In genomic region chr11:95794086-95794485, GRCh38 we compare ENCODE assay signal across 22 cellular contexts. TPM values are rescaled to one million over a fixed set of nuclear protein-coding genes. Genes with fewer than 3 reads are reported as not detected.
DNase-seq lines count a peak whose midpoint lies in the region; ATAC-seq and TF ChIP-seq lines count a peak whose summit lies in the region.
"Had no signal": no experiment of that assay in that cellular context is flagged by ENCODE, and none has a peak within 500 bp of the region (broad histone marks: within the 10 kb centered on the region; RNA-seq: fewer than 3 reads in every experiment).

No MANE protein-coding gene starts in this region.

- CTCF ChIA-PET in CD4-positive, alpha-beta memory T cell (lab: Charles Lee; ENCODE audit: partially characterized antibody) = no interaction called here

- peaks cover 4 to 25% of the 10 kb centered on the region in 2 donors for H3K36me3 Mint-ChIP-seq in CD4-positive, alpha-beta memory T cell

- H3K36me3 ChIP-seq in CD4-positive, alpha-beta memory T cell (ENCODE audit: insufficient read depth, low read length) = no peaks in the 10 kb centered on the region
- H3K36me3 ChIP-seq: left lung, suprapubic skin, uterus had no signal

- H3K9me3 Mint-ChIP-seq in CD4-positive, alpha-beta memory T cell = peaks cover 0 to 4% (median 0%) of the 10 kb centered on the region in 8 donors
- H3K9me3 Mint-ChIP-seq: naive thymus-derived CD8-positive, alpha-beta T cell had no signal

- H3K4me3 Mint-ChIP-seq in CD4-positive, alpha-beta memory T cell = no peak overlapping the region

- TF ChIP-seq POLR2A in NB4 (IDR thresholded peaks at IDR 0.05; ENCODE audit: extremely low read depth, insufficient read length) = no peak

- no peak overlapping the region for H3K27ac ChIP-seq in CD4-positive, alpha-beta memory T cell (ENCODE audit: low read depth, low read length)
- H3K27ac ChIP-seq: BLaER1, HL-60, left lung, sigmoid colon, suprapubic skin, uterus had no signal

- peak overlapping the region in 2 of 7 donors; percentile 6 to 56 for H3K27ac Mint-ChIP-seq in CD4-positive, alpha-beta memory T cell

- DNase-seq in Daoy (ENCODE audit: low read depth) (peak; percentile 9), NB4 (ENCODE audit: low read depth) (no peak), amniotic epithelial cell (ENCODE audit: low read depth) (peak; percentile 7), myocyte (ENCODE audit: low read depth) (peak; percentile 6), COLO668 (lab: John Stamatoyannopoulos, UW; ENCODE audit: unreplicated experiment) (no peak), SIG-M5 treated with dmso at 0.1 percent for 504 hours (lab: John Stamatoyannopoulos, UW; ENCODE audit: unreplicated experiment) (no peak)
- DNase-seq in CD4-positive, alpha-beta memory T cell = no peak
- DNase-seq: ACHN; dermis blood vessel endothelial cell; EL; left lung; naive thymus-derived CD8-positive, alpha-beta T cell; NCI-H1417 treated with DMSO at 0.1 percent for 48 hours; NCI-H526; posterior cingulate gyrus; SHP77; sigmoid colon; uterus had no signal

- H3K4me3 ChIP-seq in NB4 (ENCODE audit: low read depth, low read length) = peak overlapping the region; percentile 87
- no peak overlapping the region for H3K4me3 ChIP-seq in CD4-positive, alpha-beta memory T cell (ENCODE audit: low read length in 2 of 2)
- H3K4me3 ChIP-seq: BLaER1, left lung, sigmoid colon, suprapubic skin, uterus had no signal

- peaks cover 33% of the 10 kb centered on the region for H3K4me1 ChIP-seq in CD4-positive, alpha-beta memory T cell (ENCODE audit: insufficient read depth, low read length)
- H3K4me1 ChIP-seq: uterus had no signal

- H3K27me3 Mint-ChIP-seq in CD4-positive, alpha-beta memory T cell = no peaks in the 10 kb centered on the region

- H3K27me3 ChIP-seq in CD4-positive, alpha-beta memory T cell (ENCODE audit: insufficient read depth, low read length) = no peaks in the 10 kb centered on the region
- H3K27me3 ChIP-seq: BLaER1, left lung, sigmoid colon, suprapubic skin, uterus had no signal

- TF ChIP-seq CTCF in NB4 (IDR thresholded peaks at IDR 0.05; ENCODE audit: low read depth, low read length) = no peak

- POLR2A ChIA-PET in CD4-positive, alpha-beta memory T cell (lab: Charles Lee; ENCODE audit: partially characterized antibody) = interaction anchor here (1.4 kb wide), 1 partner anchor 704 kb away, joined by 4 read pairs; the partner anchor contains the start of gene ENDOD1

- ATAC-seq in GM21717 (IDR thresholded peaks at IDR 0.05; ENCODE audit: unreplicated experiment) = no peak
- ATAC-seq: left lung; naive thymus-derived CD8-positive, alpha-beta T cell had no signal

- intact Hi-C loops in CD4-positive, alpha-beta memory T cell (cut with micrococcal nuclease) = no loop called here

- H3K4me1 Mint-ChIP-seq in CD4-positive, alpha-beta memory T cell = peaks cover 35 to 59% (median 41%) of the 10 kb centered on the region in 4 donors

- H3K9me3 ChIP-seq in CD4-positive, alpha-beta memory T cell (ENCODE audit: control insufficient read depth in 1 of 2, low read length in 2 of 2) = no peaks in the 10 kb centered on the region
- H3K9me3 ChIP-seq: BLaER1, left lung, sigmoid colon, suprapubic skin, uterus had no signal

RNA-seq across cellular contexts. Expression of gene CEP57, which starts 3.8 kb away (rescaled TPM):
- 41.5 and 51.6 TPM in 2 replicates for total RNA-seq in Daoy (2014; rRNA removed; shearing (Covaris generic))
- total RNA-seq in myocyte = 37.8 TPM in 2 replicates
- 11.9 TPM for polyA plus RNA-seq in myocyte (2012)
- total RNA-seq in CD4-positive, alpha-beta memory T cell = 10 to 100 TPM; 76.0 to 78.9 TPM
- polyA plus RNA-seq in CD4-positive, alpha-beta memory T cell = 10 to 100 TPM; 39.0 to 63.9 TPM

RNA-seq across cellular contexts. Expression of gene FAM76B, which starts 4.5 kb away (rescaled TPM):
- total RNA-seq in Daoy (2014; rRNA removed; shearing (Covaris generic)) = 14.3 and 22.1 TPM in 2 replicates
- 19.7 and 29.1 TPM in 2 replicates for total RNA-seq in myocyte
- polyA plus RNA-seq in myocyte (2012) = 6.2 TPM
- 10 to 100 TPM; 58.0 to 60.5 TPM for total RNA-seq in CD4-positive, alpha-beta memory T cell
- 10 to 100 TPM; 10.3 to 15.5 TPM for polyA plus RNA-seq in CD4-positive, alpha-beta memory T cell

Comparison
In these comparisons a context has a peak if more than half of its experiments do, and no peak if none do; other contexts are left out.
1. DNase-seq: peak in Daoy (single experiment), amniotic epithelial cell (single experiment) and myocyte (single experiment); none in NB4 (single experiment), CD4-positive, alpha-beta memory T cell (0 of 5), COLO668 (single experiment) and SIG-M5 treated with dmso at 0.1 percent for 504 hours (single experiment).